ENCODE assay signal across 1 cellular context in the genomic region with DNA sequence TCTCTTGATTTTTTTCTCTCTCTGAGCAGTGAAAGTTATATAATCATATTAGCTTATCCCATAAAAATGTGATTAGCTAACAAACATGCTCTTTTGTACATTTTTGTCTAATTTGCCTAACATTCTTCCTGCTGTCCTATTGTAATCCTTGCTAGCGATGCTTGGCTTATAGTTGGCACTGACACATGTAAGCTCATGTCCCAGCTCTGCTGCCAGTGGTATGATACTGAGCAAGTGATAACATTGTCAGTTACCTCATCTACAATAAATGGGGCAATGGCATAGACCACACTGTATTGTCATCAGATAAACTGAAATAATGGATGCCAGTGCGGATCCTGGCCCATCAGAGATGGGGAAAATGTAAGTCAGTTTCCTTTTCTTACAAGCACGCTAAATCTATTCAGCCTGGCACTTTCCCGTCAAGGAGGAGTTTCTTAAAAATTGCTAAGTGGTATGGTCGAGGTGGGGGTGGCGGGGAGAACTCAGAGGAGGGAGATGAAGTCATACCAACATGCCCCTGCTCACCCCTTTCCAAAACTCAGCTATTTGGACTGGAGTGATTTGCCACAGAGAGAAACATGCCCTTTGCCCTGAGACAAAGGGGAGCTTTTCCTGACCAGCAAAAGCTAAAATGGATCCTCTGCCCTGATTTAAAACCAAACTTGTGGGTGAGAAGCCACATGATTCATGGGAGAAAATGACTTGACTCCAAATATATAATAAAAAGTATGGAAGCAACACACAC.
TF ChIP-seq lines count a peak whose summit lies in the region.

No MANE protein-coding gene starts in this region.

TF ChIP-seq in HEK293, 187 proteins besides CTCF, POLR2A, EP300 and RAD21 (continued from another document):
- TF ChIP-seq PRDM10 (tag by site-specific recombination; IDR thresholded peaks at IDR 0.05): peak; percentile 95
